In the genomic region with DNA sequence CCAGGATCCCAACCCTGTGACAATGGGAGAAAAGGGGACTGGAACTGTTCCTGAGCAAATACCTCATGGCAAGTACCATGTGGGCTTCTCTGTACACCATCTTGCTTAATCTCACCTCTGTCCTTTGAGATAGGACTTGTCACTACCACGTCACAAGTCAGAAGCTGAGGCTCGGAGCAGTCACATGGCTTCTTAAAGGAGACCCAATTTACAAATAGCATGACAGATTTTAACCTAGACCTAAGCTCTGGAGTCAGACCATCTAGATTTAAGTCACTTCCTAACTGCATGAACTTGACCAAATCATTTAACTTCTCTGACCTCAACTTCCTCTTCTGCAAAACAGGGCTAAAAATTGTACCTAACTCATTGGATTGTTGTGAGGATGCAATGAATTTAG, we compare ENCODE assay signal across 1 cellular context.
TF ChIP-seq lines count a peak whose summit lies in the region.

No MANE protein-coding gene starts in this region.

TF ChIP-seq in endothelial cell of umbilical vein, 7 proteins besides CTCF, POLR2A, EP300 and RAD21:
- TF ChIP-seq, protein P1, sequence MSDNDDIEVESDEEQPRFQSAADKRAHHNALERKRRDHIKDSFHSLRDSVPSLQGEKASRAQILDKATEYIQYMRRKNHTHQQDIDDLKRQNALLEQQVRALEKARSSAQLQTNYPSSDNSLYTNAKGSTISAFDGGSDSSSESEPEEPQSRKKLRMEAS (IDR thresholded peaks at IDR 0.05; ENCODE audit: insufficient read depth, insufficient read length), result no peak
- TF ChIP-seq GATA2 (IDR thresholded peaks at IDR 0.05; ENCODE audit: insufficient read depth, insufficient read length, low read depth, low read length) (no peak), EZH2 (IDR thresholded peaks at IDR 0.05; ENCODE audit: borderline replicate concordance, low read depth, low read length, severe bottlenecking) (no peak), MYC (IDR thresholded peaks at IDR 0.05; ENCODE audit: low read depth, low read length) (no peak), POLR2AphosphoS5 (IDR thresholded peaks at IDR 0.05; ENCODE audit: insufficient read depth, low read depth, low read length) (no peak), JUN (IDR thresholded peaks at IDR 0.05; ENCODE audit: borderline replicate concordance, insufficient read depth, insufficient read length, low read depth) (no peak), FOS (IDR thresholded peaks at IDR 0.05; ENCODE audit: borderline replicate concordance, insufficient read depth, low read length) (no peak)
